Comparison of ENCODE assay signal across 23 cellular contexts in the genomic region with DNA sequence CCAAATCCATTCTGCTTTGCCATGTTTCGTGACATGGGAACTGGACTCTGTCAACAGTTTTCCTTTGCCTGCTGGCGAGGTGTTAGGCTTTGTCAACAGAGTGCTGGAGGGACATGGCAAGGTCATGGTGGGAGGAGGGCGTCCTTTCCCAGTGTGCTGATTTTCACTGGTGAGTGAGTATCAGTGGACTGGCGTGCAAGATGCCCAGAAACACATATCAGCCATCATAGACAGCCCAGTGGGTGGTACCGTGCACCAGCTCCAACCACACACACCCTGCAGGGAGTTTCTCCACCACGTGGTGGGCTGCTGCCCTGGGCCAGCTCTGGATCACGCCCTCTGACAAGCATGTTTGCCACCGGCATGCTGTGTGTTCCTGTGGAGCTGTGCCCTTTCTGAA. TPM values are rescaled to one million over a fixed set of nuclear protein-coding genes. Genes with fewer than 3 reads are reported as not detected.
DNase-seq lines count a peak whose midpoint lies in the region; ATAC-seq, FAIRE-seq and TF ChIP-seq lines count a peak whose summit lies in the region.
"Had no signal": no experiment of that assay in that cellular context is flagged by ENCODE, and none has a peak within 500 bp of the region (broad histone marks: within the 10 kb centered on the region; RNA-seq: fewer than 3 reads in every experiment).

No MANE protein-coding gene starts in this region.

- peaks cover 4% of the 10 kb centered on the region for H3K79me2 ChIP-seq in HepG2 (ENCODE audit: insufficient read depth, low read length)
- H3K79me2 ChIP-seq in K562 (ENCODE audit: control insufficient read depth, insufficient read depth, low read length), result no peaks in the 10 kb centered on the region

- H3K9ac ChIP-seq in HepG2 (ENCODE audit: insufficient read depth, low read depth, low read length) (no peak overlapping the region), K562 (ENCODE audit: insufficient read depth in 1 of 2, low read depth in 2 of 2, low read length in 2 of 2) (peak overlapping the region in 1 of 2 experiments; percentile 61; a peak in 2 of 4 replicates)
- H3K9ac ChIP-seq: BLaER1 treated with 17β-estradiol and CSF1 and Interleukin-3, amounts not matched to agents 10 nM and 100 nM; GM23248 had no signal

- no peaks in the 10 kb centered on the region for H3K4me1 Mint-ChIP-seq in activated CD4-positive, alpha-beta T cell treated with anti-CD3 and anti-CD28 coated beads for 36 hours
- peaks cover 19% of the 10 kb centered on the region for H3K4me1 Mint-ChIP-seq in stimulated activated memory B cell treated with anti-CD40 and anti-IgM and Interleukin-4, amounts not matched to agents 10 μg/mL and 1 μg/mL and 100 μg/mL, for 72 hours
- peaks cover 2% of the 10 kb centered on the region for H3K4me1 Mint-ChIP-seq in activated CD4-positive, alpha-beta T cell treated with anti-CD3 and anti-CD28 coated beads, Interleukin-2, amount 10 ng/mL, durations not matched to agents 24 days and 14 days

- ATAC-seq in right lobe of liver, result peak; percentile 21 to 75 (median 26)
- ATAC-seq in HepG2, result no peak
- peak; percentile 21 for ATAC-seq in K562
- peak; percentile 29 to 56 (median 48) for ATAC-seq in pancreas
- ATAC-seq in activated CD4-positive, alpha-beta T cell treated with anti-CD3 and anti-CD28 coated beads for 36 hours, result no peak
- ATAC-seq in stimulated activated memory B cell treated with anti-CD40 and anti-IgM and Interleukin-4, amounts not matched to agents 10 μg/mL and 1 μg/mL and 100 μg/mL, for 72 hours, result no peak
- ATAC-seq: A549 had no signal

- POLR2A ChIA-PET in HepG2 (lab: Yijun Ruan, JAX), result no interaction called here
- POLR2A ChIA-PET in K562 (lab: Yijun Ruan, JAX), result interaction anchor here (0.6 to 7.4 kb wide), 8 partner anchors 8 to 39 kb away, joined by 3 to 42 read pairs (median 4); no protein-coding TSS in a partner anchor
- POLR2A ChIA-PET in activated CD4-positive, alpha-beta T cell treated with anti-CD3 and anti-CD28 coated beads for 36 hours (lab: Charles Lee), result no interaction called here

- H3K36me3 Mint-ChIP-seq in activated CD4-positive, alpha-beta T cell treated with anti-CD3 and anti-CD28 coated beads for 36 hours (ENCODE audit: low read depth), result peaks cover 16% of the 10 kb centered on the region
- H3K36me3 Mint-ChIP-seq in stimulated activated memory B cell treated with anti-CD40 and anti-IgM and Interleukin-4, amounts not matched to agents 10 μg/mL and 1 μg/mL and 100 μg/mL, for 72 hours, result peaks cover 21% of the 10 kb centered on the region
- H3K36me3 Mint-ChIP-seq in activated CD4-positive, alpha-beta T cell treated with anti-CD3 and anti-CD28 coated beads, Interleukin-2, amount 10 ng/mL, durations not matched to agents 24 days and 14 days (ENCODE audit: low read depth), result peaks cover 2% of the 10 kb centered on the region

- H3K27ac ChIP-seq in right lobe of liver (no peak overlapping the region), HepG2 (ENCODE audit: extremely low read length, insufficient read depth, low read length) (no peak overlapping the region), K562 (ENCODE audit: extremely low read depth, low read depth, low read length) (no peak overlapping the region), pancreas (no peak overlapping the region)
- H3K27ac ChIP-seq: BLaER1 treated with 17β-estradiol and CSF1 and Interleukin-3, amounts not matched to agents 10 nM and 100 nM; GM23248 had no signal

- H3K27ac Mint-ChIP-seq in activated CD4-positive, alpha-beta T cell treated with anti-CD3 and anti-CD28 coated beads for 36 hours, result no peak overlapping the region
- no peak overlapping the region for H3K27ac Mint-ChIP-seq in stimulated activated memory B cell treated with anti-CD40 and anti-IgM and Interleukin-4, amounts not matched to agents 10 μg/mL and 1 μg/mL and 100 μg/mL, for 72 hours
- H3K27ac Mint-ChIP-seq in activated CD4-positive, alpha-beta T cell treated with anti-CD3 and anti-CD28 coated beads, Interleukin-2, amount 10 ng/mL, durations not matched to agents 24 days and 14 days, result no peak overlapping the region
- H3K27ac Mint-ChIP-seq: CD4-positive, alpha-beta T cell had no signal

- H3K4me3 ChIP-seq in right lobe of liver (no peak overlapping the region), HepG2 (replicated peaks in 1 of 3; ENCODE audit: insufficient read depth in 1 of 3, low read depth in 2 of 3, low read length in 3 of 3) (no peak overlapping the region), K562 (no peak overlapping the region), pancreas (no peak overlapping the region)
- H3K4me3 ChIP-seq: A549; BLaER1 treated with 17β-estradiol and CSF1 and Interleukin-3, amounts not matched to agents 10 nM and 100 nM; GM23248 had no signal

- peaks cover 8% of the 10 kb centered on the region for H3K9me1 ChIP-seq in K562 (ENCODE audit: control insufficient read depth, insufficient read depth, low read length)

- no peaks in the 10 kb centered on the region for H3K27me3 Mint-ChIP-seq in activated CD4-positive, alpha-beta T cell treated with anti-CD3 and anti-CD28 coated beads for 36 hours
- no peaks in the 10 kb centered on the region for H3K27me3 Mint-ChIP-seq in stimulated activated memory B cell treated with anti-CD40 and anti-IgM and Interleukin-4, amounts not matched to agents 10 μg/mL and 1 μg/mL and 100 μg/mL, for 72 hours
- H3K27me3 Mint-ChIP-seq in activated CD4-positive, alpha-beta T cell treated with anti-CD3 and anti-CD28 coated beads, Interleukin-2, amount 10 ng/mL, durations not matched to agents 24 days and 14 days, result no peaks in the 10 kb centered on the region
- H3K27me3 Mint-ChIP-seq: CD4-positive, alpha-beta T cell had no signal

- peaks cover 0 to 5% (median 0%) of the 10 kb centered on the region in 4 donors for H3K9me3 ChIP-seq in right lobe of liver
- H3K9me3 ChIP-seq in HepG2 (ENCODE audit: low read length), result peaks cover 15% of the 10 kb centered on the region
- H3K9me3 ChIP-seq in K562 (replicated peaks; ENCODE audit: control insufficient read depth, insufficient read depth, low read depth, low read length), result peaks cover 15% of the 10 kb centered on the region
- no peaks in the 10 kb centered on the region for H3K9me3 ChIP-seq in pancreas

- H3K9me3 Mint-ChIP-seq in activated CD4-positive, alpha-beta T cell treated with anti-CD3 and anti-CD28 coated beads for 36 hours (ENCODE audit: low read depth), result peaks cover 6% of the 10 kb centered on the region
- H3K9me3 Mint-ChIP-seq in stimulated activated memory B cell treated with anti-CD40 and anti-IgM and Interleukin-4, amounts not matched to agents 10 μg/mL and 1 μg/mL and 100 μg/mL, for 72 hours, result peaks cover 7% of the 10 kb centered on the region
- H3K9me3 Mint-ChIP-seq in activated CD4-positive, alpha-beta T cell treated with anti-CD3 and anti-CD28 coated beads, Interleukin-2, amount 10 ng/mL, durations not matched to agents 24 days and 14 days, result peaks cover 16% of the 10 kb centered on the region

- H3K4me3 Mint-ChIP-seq in activated CD4-positive, alpha-beta T cell treated with anti-CD3 and anti-CD28 coated beads for 36 hours, result no peak overlapping the region
- H3K4me3 Mint-ChIP-seq in stimulated activated memory B cell treated with anti-CD40 and anti-IgM and Interleukin-4, amounts not matched to agents 10 μg/mL and 1 μg/mL and 100 μg/mL, for 72 hours, result no peak overlapping the region
- no peak overlapping the region for H3K4me3 Mint-ChIP-seq in activated CD4-positive, alpha-beta T cell treated with anti-CD3 and anti-CD28 coated beads, Interleukin-2, amount 10 ng/mL, durations not matched to agents 24 days and 14 days
- H3K4me3 Mint-ChIP-seq: CD4-positive, alpha-beta T cell had no signal

- TF ChIP-seq EP300 in HepG2 (IDR thresholded peaks at IDR 0.05; ENCODE audit: low read depth in 2 of 2, low read length in 2 of 2), result no peak
- no peak for TF ChIP-seq EP300 in HepG2 (CRISPR knock-in tag; IDR thresholded peaks at IDR 0.05; ENCODE audit: borderline replicate concordance)
- TF ChIP-seq EP300 in K562 (IDR thresholded peaks at IDR 0.05; ENCODE audit: low read length), result no peak

- H3K4me1 ChIP-seq in right lobe of liver (peaks cover 0 to 35% (median 0%) of the 10 kb centered on the region in 4 donors), HepG2 (ENCODE audit: insufficient read depth, low read length) (peaks cover 14% of the 10 kb centered on the region; the same call in 1 of the 2 replicates), K562 (replicated peaks in 1 of 2; ENCODE audit: control insufficient read depth in 2 of 2, insufficient read depth in 2 of 2, low read length in 2 of 2) (peaks cover 0 to 6% of the 10 kb centered on the region in 2 experiments; a peak in 2 of 5 replicates), pancreas (peaks cover 0 to 16% (median 4%) of the 10 kb centered on the region in 3 donors)

- no peak for TF ChIP-seq POLR2A in right lobe of liver (IDR thresholded peaks at IDR 0.05)
- no peak for TF ChIP-seq POLR2A in HepG2 (IDR thresholded peaks at IDR 0.05; ENCODE audit: insufficient read depth in 1 of 2, low read depth in 2 of 2, low read length in 2 of 2)
- no peak for TF ChIP-seq POLR2A in K562 (conservative IDR thresholded peaks at IDR 0.05)

- in situ Hi-C loops in HepG2 (cut with HindIII; ENCODE audit: extremely low pct_ligation_motif_present, low pct_unique_long_range_greater_than_20kb) (no loop called here), K562 (cut with MboI) (no loop called here)

- CTCF ChIA-PET in HepG2 (lab: Yijun Ruan, JAX; ENCODE audit: low intra/inter-chr PET ratio, low total read pairs) (no interaction called here), K562 (lab: Yijun Ruan, JAX; ENCODE audit: low intra/inter-chr PET ratio) (interaction anchor here (1.1 kb wide), 2 partner anchors 14 to 79 kb away, joined by 3 to 5 read pairs; no protein-coding TSS in a partner anchor)
- CTCF ChIA-PET in activated CD4-positive, alpha-beta T cell treated with anti-CD3 and anti-CD28 coated beads for 36 hours (lab: Charles Lee), result interaction anchor here (1.1 to 1.3 kb wide), 2 partner anchors 14 to 84 kb away, joined by 3 read pairs; no protein-coding TSS in a partner anchor

- intact Hi-C loops in right lobe of liver (cut with DNase I) (no loop called here), HepG2 (cut with micrococcal nuclease; ENCODE audit: unreplicated experiment) (loop anchor here (5.0 kb wide), 1 partner anchor 33 kb away; no protein-coding TSS in a partner anchor), K562 (cut with micrococcal nuclease) (no loop called here), pancreas (cut with DNase I) (no loop called here)
- intact Hi-C loops in activated CD4-positive, alpha-beta T cell treated with anti-CD3 and anti-CD28 coated beads for 36 hours (cut with DNase I, micrococcal nuclease), result no loop called here
- intact Hi-C loops in activated CD4-positive, alpha-beta T cell treated with anti-CD3 and anti-CD28 coated beads, Interleukin-2, amount 10 ng/mL, durations not matched to agents 24 days and 14 days (cut with micrococcal nuclease), result no loop called here

- TF ChIP-seq RAD21 in HepG2 (CRISPR knock-in tag; IDR thresholded peaks at IDR 0.05), result no peak
- no peak for TF ChIP-seq RAD21 in K562 (CRISPR knock-in tag; conservative IDR thresholded peaks at IDR 0.05 in 1 of 2, IDR thresholded peaks at IDR 0.05 in 1 of 2)

- H3K27me3 ChIP-seq in right lobe of liver, result no peaks in the 10 kb centered on the region
- H3K27me3 ChIP-seq in HepG2 (ENCODE audit: control insufficient read depth in 1 of 2, insufficient read depth in 2 of 2, low read length in 2 of 2), result no peaks in the 10 kb centered on the region
- no peaks in the 10 kb centered on the region for H3K27me3 ChIP-seq in K562 (ENCODE audit: control insufficient read depth in 2 of 2, insufficient read depth in 2 of 2, low read length in 2 of 2)
- H3K27me3 ChIP-seq in pancreas, result no peaks in the 10 kb centered on the region
- H3K27me3 ChIP-seq: BLaER1 treated with 17β-estradiol and CSF1 and Interleukin-3, amounts not matched to agents 10 nM and 100 nM had no signal

- no peak for FAIRE-seq in HepG2 (lab: Jason Lieb, UNC)
- no peak for FAIRE-seq in K562 (lab: Jason Lieb, UNC)
- FAIRE-seq in pancreas (lab: Jason Lieb, UNC), result no peak
- FAIRE-seq: A549, D721Med had no signal

- H3K4me2 ChIP-seq in HepG2 (ENCODE audit: low read depth, low read length) (no peak overlapping the region), K562 (ENCODE audit: insufficient read depth, low read length) (no peak overlapping the region)
- H3K4me2 ChIP-seq: A549; BLaER1 treated with 17β-estradiol and CSF1 and Interleukin-3, amounts not matched to agents 10 nM and 100 nM had no signal

- 85% methylated on average over 5 of the region's 8 CpGs for WGBS in right lobe of liver (ENCODE audit: insufficient coverage, low coverage, low lambda C conversion rate, missing lambda C conversion rate)
- 93% methylated on average over 4 of the region's 8 CpGs for WGBS in HepG2 (ENCODE audit: low lambda C conversion rate)
- WGBS in K562 (ENCODE audit: insufficient coverage, low coverage, missing lambda C conversion rate), result 85% methylated on average over 8 of the region's 8 CpGs
- 39 to 40% methylated on average over 8 of the region's 8 CpGs for WGBS in pancreas, 2 donors

- no peak overlapping the region for H2AFZ ChIP-seq in HepG2 (ENCODE audit: low read length)
- no peak overlapping the region for H2AFZ ChIP-seq in K562 (ENCODE audit: low read depth, low read length)
- H2AFZ ChIP-seq: GM23248 had no signal

- TF ChIP-seq CTCF in right lobe of liver (IDR thresholded peaks at IDR 0.05) (no peak), HepG2 (CRISPR knock-in tag; IDR thresholded peaks at IDR 0.05) (no peak), K562 (IDR thresholded peaks at IDR 0.05 in 2 of 3, conservative IDR thresholded peaks at IDR 0.05 in 1 of 3; ENCODE audit: insufficient read depth in 2 of 3, low read depth in 1 of 3, low read length in 3 of 3) (no peak), pancreas (IDR thresholded peaks at IDR 0.05) (no peak)

- no TSS peak for BruUV-seq in HepG2 (replicated peaks; lab: Mats Ljungman, UMichigan)
- BruUV-seq in K562 (replicated peaks; lab: Mats Ljungman, UMichigan), result no TSS peak

- DNase-seq in right lobe of liver, result peak in 1 of 3 donors; percentile 60
- no peak for DNase-seq in HepG2 (ENCODE audit: low spot score)
- DNase-seq in K562 (ENCODE audit: extremely low read depth in 1 of 4, low spot score in 3 of 4), result peak in 1 of 4 experiments; percentile 14
- no peak for DNase-seq in pancreas
- no peak for DNase-seq in activated CD4-positive, alpha-beta T cell treated with anti-CD3 and anti-CD28 coated beads for 36 hours
- no peak for DNase-seq in activated CD4-positive, alpha-beta T cell treated with anti-CD3 and anti-CD28 coated beads, Interleukin-2, amount 10 ng/mL, durations not matched to agents 24 days and 14 days
- DNase-seq: AML-193; CD4-positive, alpha-beta T cell; GM23248; H7; Karpas-422; NCI-H1092; NCI-H1417 treated with DMSO at 0.1 percent for 48 hours; NCI-H1694 treated with DMSO at 0.1 percent for 48 hours; NCI-H2081; NCI-H2227 treated with DMSO at 0.1 percent for 48 hours; NCI-H69; RPMI8226; SHP77 treated with DMSO at 0.1 percent for 48 hours had no signal

- H3K36me3 ChIP-seq in right lobe of liver (no peaks in the 10 kb centered on the region), HepG2 (replicated peaks in 1 of 2; ENCODE audit: control insufficient read depth in 1 of 2, insufficient read depth in 2 of 2, low read length in 2 of 2) (no peaks in the 10 kb centered on the region; a peak in 1 of 5 replicates), K562 (ENCODE audit: control insufficient read depth, insufficient read depth, low read length) (peaks cover 46% of the 10 kb centered on the region; the same call in 2 of the 3 replicates), pancreas (no peaks in the 10 kb centered on the region)

- no peaks in the 10 kb centered on the region for H4K20me1 ChIP-seq in HepG2 (ENCODE audit: insufficient read depth, low read length)
- no peaks in the 10 kb centered on the region; the same call in 1 of the 2 replicates for H4K20me1 ChIP-seq in K562 (replicated peaks; ENCODE audit: control insufficient read depth, insufficient read depth, low read length)

RNA-seq across cellular contexts. Expression of gene ABL1, which starts 50.0 kb away (rescaled TPM):
- total RNA-seq in right lobe of liver, result 10 to 100 TPM; 17.0 to 25.8 (median 18.8) TPM
- 19.3 and 20.4 TPM in 2 replicates for total RNA-seq in HepG2 (2016; rRNA removed; fragmentation: Illumina TruSeq; extraction: Trizol)
- 2.2 and 2.4 TPM in 2 replicates for total RNA-seq in HepG2 (2016; cell fraction: cytosol; rRNA removed; fragmentation: Illumina TruSeq; extraction: Trizol; ENCODE audit: low read depth)
- 15.8 and 21.7 TPM in 2 replicates for total RNA-seq in HepG2 (2016; cell fraction: insoluble cytoplasmic fraction; rRNA removed; fragmentation: Illumina TruSeq; extraction: Trizol)
- 9.2 and 9.8 TPM in 2 replicates for total RNA-seq in HepG2 (2016; cell fraction: membrane; rRNA removed; fragmentation: Illumina TruSeq; extraction: Trizol)
- total RNA-seq in HepG2 (2016; cell fraction: nucleus; rRNA removed; fragmentation: Illumina TruSeq; extraction: Trizol), result 21.9 and 22.1 TPM in 2 replicates
- polyA plus RNA-seq in HepG2 (2011; rRNA removed), result 10.8 and 14.1 TPM in 2 replicates
- 11.9 and 13.3 TPM in 2 replicates for polyA plus RNA-seq in HepG2 (2011; cell fraction: cytosol; rRNA removed)
- 13.6 and 15.9 TPM in 2 replicates for polyA plus RNA-seq in HepG2 (2011; cell fraction: nucleus; rRNA removed)
- polyA plus RNA-seq in HepG2 (2012), result 17.7 and 20.4 TPM in 2 replicates
- 1.8 and 1.9 TPM in 2 replicates for polyA plus RNA-seq in HepG2 (2016; cell fraction: cytosol; fragmentation: Illumina TruSeq; extraction: Trizol; ENCODE audit: low read depth)
- 15.4 and 23.6 TPM in 2 replicates for polyA plus RNA-seq in HepG2 (2016; cell fraction: insoluble cytoplasmic fraction; fragmentation: Illumina TruSeq; extraction: Trizol; ENCODE audit: low read depth)
- polyA plus RNA-seq in HepG2 (2016; cell fraction: membrane; fragmentation: Illumina TruSeq; extraction: Trizol; ENCODE audit: low read depth), result 4.9 and 5.1 TPM in 2 replicates
- 30.9 and 34.3 TPM in 2 replicates for polyA plus RNA-seq in HepG2 (2016; cell fraction: nucleus; fragmentation: Illumina TruSeq; extraction: Trizol; ENCODE audit: insufficient read depth, low read depth)
- 34.8 and 80.5 TPM in 2 replicates for polyA minus RNA-seq in HepG2 (2011; rRNA and poly(A)+ RNA removed; ENCODE audit: low replicate concordance)
- polyA minus RNA-seq in HepG2 (2011; cell fraction: cytosol; rRNA and poly(A)+ RNA removed), result 19.1 and 20.7 TPM in 2 replicates
- polyA minus RNA-seq in HepG2 (2011; cell fraction: nucleus; rRNA and poly(A)+ RNA removed), result 24.1 and 29.0 TPM in 2 replicates
- 105 and 142 TPM in 2 replicates for total RNA-seq in K562 (2011; cell fraction: chromatin; rRNA removed; ENCODE audit: low replicate concordance)
- total RNA-seq in K562 (2011; cell fraction: nucleolus; rRNA removed), result 81.7 and 83.9 TPM in 2 replicates
- 75.2 and 77.0 TPM in 2 replicates for total RNA-seq in K562 (2011; cell fraction: nucleoplasm; rRNA removed)
- total RNA-seq in K562 (2014; rRNA removed), result 45.1 and 61.3 TPM in 2 replicates
- 28.6 and 30.2 TPM in 2 replicates for total RNA-seq in K562 (2014; rRNA removed; fragmentation: Illumina TruSeq; extraction: Trizol)
- 37.8 and 41.0 TPM in 2 replicates for total RNA-seq in K562 (2015; rRNA removed; fragmentation: Illumina TruSeq; extraction: Trizol)
- 124 and 130 TPM in 2 replicates for total RNA-seq in K562 (2021)
- 26.0 and 35.7 TPM in 2 replicates for polyA plus RNA-seq in K562 (2011; rRNA removed)
- 44.5 and 48.8 TPM in 2 replicates for polyA plus RNA-seq in K562 (2011; cell fraction: cytosol; rRNA removed)
- 51.1 and 57.1 TPM in 2 replicates for polyA plus RNA-seq in K562 (2011; cell fraction: nucleus; rRNA removed)
- 65.2 and 79.7 TPM in 2 replicates for polyA plus RNA-seq in K562 (2012)
- polyA plus RNA-seq in K562 (2014; fragmentation: Illumina TruSeq; extraction: Trizol), result 64.0 and 77.9 TPM in 2 replicates
- 1 to 10 TPM; 1.5 to 1.6 TPM for polyA plus RNA-seq in K562 (2014; fragmentation: Nextera tagmentation; extraction: Ambion mirVana)
- polyA plus RNA-seq in K562 (2014; rRNA removed), result 59.7 and 60.0 TPM in 2 replicates
- polyA minus RNA-seq in K562 (2011; rRNA and poly(A)+ RNA removed), result 64.2 and 66.3 TPM in 2 replicates
- 93.5 and 149 TPM in 2 replicates for polyA minus RNA-seq in K562 (2011; cell fraction: cytosol; rRNA and poly(A)+ RNA removed)
- polyA minus RNA-seq in K562 (2011; cell fraction: nucleus; rRNA and poly(A)+ RNA removed), result 21.7 and 40.1 TPM in 2 replicates
- 10 to 100 TPM; 16.4 to 31.9 (median 22.2) TPM for total RNA-seq in pancreas
- 10 to 100 TPM; 15.3 to 16.8 TPM for polyA plus RNA-seq in pancreas
- total RNA-seq in activated CD4-positive, alpha-beta T cell treated with anti-CD3 and anti-CD28 coated beads for 36 hours, result 10 to 100 TPM; 31.8 to 32.3 TPM
- 32.6 and 35.7 TPM in 2 replicates for total RNA-seq in activated CD4-positive, alpha-beta T cell treated with anti-CD3 and anti-CD28 coated beads, Interleukin-2, amount 10 ng/mL, durations not matched to agents 24 days and 14 days

Comparison
In these comparisons a context has a peak if more than half of its experiments do, and no peak if none do; other contexts are left out.
1. ATAC-seq: peak in right lobe of liver (4 of 4), K562 (single experiment) and pancreas (4 of 4); none in HepG2 (single experiment), activated CD4-positive, alpha-beta T cell treated with anti-CD3 and anti-CD28 coated beads for 36 hours (single experiment) and stimulated activated memory B cell treated with anti-CD40 and anti-IgM and Interleukin-4, amounts not matched to agents 10 μg/mL and 1 μg/mL and 100 μg/mL, for 72 hours (single experiment).